In genomic region chr12:68280240-68280639, GRCh38 we compare ENCODE assay signal across 1 cellular context.
TF ChIP-seq lines count a peak whose summit lies in the region.

No MANE protein-coding gene starts in this region.

TF ChIP-seq in K562, 482 proteins besides CTCF, POLR2A, EP300 and RAD21:
- TF ChIP-seq MYNN (IDR thresholded peaks at IDR 0.05) (peak; percentile 93), MYNN (CRISPR knock-in tag; IDR thresholded peaks at IDR 0.05) (peak; percentile 75; the same call in 1 of the 2 replicates), KHSRP (IDR thresholded peaks at IDR 0.05) (no peak), CBX2 (IDR thresholded peaks at IDR 0.05; ENCODE audit: insufficient read depth, low read length, poor library complexity, severe bottlenecking) (no peak), SETDB1 (IDR thresholded peaks at IDR 0.05; ENCODE audit: low read length) (no peak), ZNF583 (CRISPR knock-in tag; IDR thresholded peaks at IDR 0.05) (no peak), CREB1 (IDR thresholded peaks at IDR 0.05) (no peak), CREB1 (CRISPR knock-in tag; IDR thresholded peaks at IDR 0.05) (no peak), ARHGAP35 (IDR thresholded peaks at IDR 0.05; ENCODE audit: partially characterized antibody) (no peak), TCF3 (CRISPR knock-in tag; IDR thresholded peaks at IDR 0.05) (peak; percentile 64), ZNF124 (CRISPR knock-in tag; IDR thresholded peaks at IDR 0.05) (no peak), MAFG (tag; conservative IDR thresholded peaks at IDR 0.05) (no peak), DPF2 (IDR thresholded peaks at IDR 0.05) (no peak), CEBPZ (IDR thresholded peaks at IDR 0.05; ENCODE audit: borderline replicate concordance, low read depth, low read length) (no peak), HOXB6 (CRISPR knock-in tag; IDR thresholded peaks at IDR 0.05; ENCODE audit: borderline replicate concordance) (no peak), TBP (optimal IDR thresholded peaks at IDR 0.05; ENCODE audit: low read depth, low read length) (no peak), PBX2 (CRISPR knock-in tag; IDR thresholded peaks at IDR 0.05; ENCODE audit: low read depth) (no peak), PBX2 (tag; conservative IDR thresholded peaks at IDR 0.05; ENCODE audit: low read depth) (0 out of 2 replicates have a peak, but pooled peaks have one; percentile 7)
